17 cellular contexts compared by ENCODE assay signal in genomic region chr14:77989441-77989891, GRCh38.
DNase-seq lines count a peak whose midpoint lies in the region; ATAC-seq and TF ChIP-seq lines count a peak whose summit lies in the region.
"Had no signal": no experiment of that assay in that cellular context is flagged by ENCODE, and none has a peak within 500 bp of the region (broad histone marks: within the 10 kb centered on the region; RNA-seq: fewer than 3 reads in every experiment).

No MANE protein-coding gene starts in this region.

- DNase-seq in C1 segment of cervical spinal cord (lab: John Stamatoyannopoulos, UW) (peak in 12 of 14 donors; percentile 47 to 88 (median 82)), ecto neural progenitor cell (ENCODE audit: low spot score) (peak; percentile 62), hypothalamus (lab: John Stamatoyannopoulos, UW) (peak in 45 of 51 donors; percentile 26 to 93 (median 79)), putamen (ENCODE audit: low spot score) (peak; percentile 96), GM20000 (ENCODE audit: low spot score) (no peak), adrenal gland (no peak)
- DNase-seq: activated CD4-positive, CD25-positive, alpha-beta regulatory T cell treated with anti-CD3 and anti-CD28 coated beads, Interleukin-2, amount 50 U/mL, for 72 hours; activated CD8-positive, alpha-beta memory T cell treated with anti-CD3 and anti-CD28 coated beads, Interleukin-2, amount 50 U/mL, for 48 hours; colonic mucosa; COR-L47; GF-D8; NCI-H2081; stimulated activated CD4-positive, alpha-beta T cell treated with anti-CD3 and anti-CD28 coated beads, Interleukin-2, amount 100 ng/mL, for 24 hours had no signal

- no peak for ATAC-seq in HG03469 (IDR thresholded peaks at IDR 0.05; ENCODE audit: unreplicated experiment)
- no peak for ATAC-seq in activated T-helper 17 cell treated with anti-CD3 and anti-CD28 coated beads, Interleukin-2, amount 50 U/mL, for 72 hours (replicated peaks)

- H3K4me1 Mint-ChIP-seq in activated T-helper 17 cell treated with anti-CD3 and anti-CD28 coated beads, Interleukin-2, amount 50 U/mL, for 72 hours, result no peaks in the 10 kb centered on the region

- TF ChIP-seq POLR2A in adrenal gland (IDR thresholded peaks at IDR 0.05), result no peak

- H3K4me3 ChIP-seq in adrenal gland, result no peak overlapping the region
- H3K4me3 ChIP-seq: colonic mucosa, vagina had no signal

- H3K9me3 ChIP-seq in adrenal gland (replicated peaks in 1 of 3), result no peaks in the 10 kb centered on the region
- H3K9me3 ChIP-seq: colonic mucosa, vagina had no signal

- H3K27ac Mint-ChIP-seq in activated T-helper 17 cell treated with anti-CD3 and anti-CD28 coated beads, Interleukin-2, amount 50 U/mL, for 72 hours, result no peak overlapping the region
- H3K27ac Mint-ChIP-seq: activated naive CD8-positive, alpha-beta T cell had no signal

- H3K36me3 ChIP-seq in adrenal gland (replicated peaks in 1 of 2), result no peaks in the 10 kb centered on the region
- H3K36me3 ChIP-seq: colonic mucosa, vagina had no signal

- 41 to 64% (median 48%) methylated on average over 9 to 10 of the region's 10 CpGs for WGBS in adrenal gland, 4 donors

- no peaks in the 10 kb centered on the region for H3K4me1 ChIP-seq in adrenal gland (replicated peaks in 1 of 2)
- H3K4me1 ChIP-seq: colonic mucosa, vagina had no signal

- H3K27me3 ChIP-seq in adrenal gland, result no peaks in the 10 kb centered on the region
- H3K27me3 ChIP-seq: colonic mucosa, vagina had no signal

- no peak for TF ChIP-seq CTCF in GM20000 (IDR thresholded peaks at IDR 0.05; ENCODE audit: extremely low read depth, missing control alignments)
- TF ChIP-seq CTCF in adrenal gland (IDR thresholded peaks at IDR 0.05), result no peak

- H3K36me3 Mint-ChIP-seq in activated T-helper 17 cell treated with anti-CD3 and anti-CD28 coated beads, Interleukin-2, amount 50 U/mL, for 72 hours (ENCODE audit: low read depth), result no peaks in the 10 kb centered on the region
- H3K36me3 Mint-ChIP-seq: activated naive CD8-positive, alpha-beta T cell had no signal

- peaks cover 3% of the 10 kb centered on the region for H3K27me3 Mint-ChIP-seq in activated T-helper 17 cell treated with anti-CD3 and anti-CD28 coated beads, Interleukin-2, amount 50 U/mL, for 72 hours
- H3K27me3 Mint-ChIP-seq: activated naive CD8-positive, alpha-beta T cell had no signal

- no peak overlapping the region for H3K4me3 Mint-ChIP-seq in activated T-helper 17 cell treated with anti-CD3 and anti-CD28 coated beads, Interleukin-2, amount 50 U/mL, for 72 hours
- H3K4me3 Mint-ChIP-seq: activated naive CD8-positive, alpha-beta T cell had no signal

- H3K27ac ChIP-seq in adrenal gland, result no peak overlapping the region
- H3K27ac ChIP-seq: colonic mucosa, vagina had no signal

- no peaks in the 10 kb centered on the region for H3K9me3 Mint-ChIP-seq in activated T-helper 17 cell treated with anti-CD3 and anti-CD28 coated beads, Interleukin-2, amount 50 U/mL, for 72 hours

- intact Hi-C loops in adrenal gland (cut with DNase I), result no loop called here

Comparison
In these comparisons a context has a peak if more than half of its experiments do, and no peak if none do; other contexts are left out.
1. DNase-seq: peak in C1 segment of cervical spinal cord (12 of 14), ecto neural progenitor cell (single experiment), hypothalamus (45 of 51) and putamen (single experiment); none in GM20000 (single experiment) and adrenal gland (0 of 7).